ENCODE assay signal across 8 cellular contexts in the genomic region with DNA sequence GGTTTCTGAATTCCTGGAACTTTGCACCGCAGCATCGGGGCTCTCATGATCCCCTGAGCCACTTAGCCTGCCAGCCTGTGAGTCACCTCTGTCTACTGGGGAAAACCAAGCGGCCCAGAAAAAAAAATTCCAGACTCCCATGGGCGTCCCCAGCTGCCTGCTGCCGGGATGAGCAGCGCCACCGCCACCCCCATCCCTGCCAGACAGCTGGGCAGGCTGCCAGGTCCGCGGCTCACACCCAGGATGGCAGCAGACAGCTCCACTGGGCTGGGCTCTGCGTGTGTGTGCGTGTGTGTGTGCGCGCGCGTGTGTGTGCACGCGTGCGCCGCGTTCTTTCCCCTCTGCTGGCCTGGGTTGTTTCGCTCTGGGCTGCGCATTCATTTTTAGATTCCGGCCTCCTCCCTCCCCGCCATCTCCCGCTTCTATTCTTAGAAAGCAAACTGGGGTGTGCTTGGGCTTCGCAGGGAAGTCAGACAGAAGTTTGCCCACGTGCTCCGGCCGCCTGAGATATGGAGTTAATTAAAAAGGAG. TPM values are rescaled to one million over a fixed set of nuclear protein-coding genes. Genes with fewer than 3 reads are reported as not detected.
DNase-seq lines count a peak whose midpoint lies in the region; ATAC-seq and TF ChIP-seq lines count a peak whose summit lies in the region.

No MANE protein-coding gene starts in this region.

- H3K4me2 ChIP-seq in OCI-LY3 (ENCODE audit: low read length): peak overlapping the region; percentile 21

- no peaks in the 10 kb centered on the region for H3K36me3 ChIP-seq in Caco-2 (ENCODE audit: control insufficient read depth, insufficient read depth, low read length)
- no peaks in the 10 kb centered on the region for H3K36me3 ChIP-seq in OCI-LY3 (replicated peaks; ENCODE audit: low read depth, low read length)

- peaks cover 21% of the 10 kb centered on the region for H3K27me3 Mint-ChIP-seq in Caco-2 (ENCODE audit: insufficient read depth, unreplicated experiment)

- H3K9me3 ChIP-seq in Caco-2 (peaks cover 8% of the 10 kb centered on the region; the same call in 1 of the 2 replicates), OCI-LY3 (ENCODE audit: insufficient read depth, low read length) (no peaks in the 10 kb centered on the region)

- peak; percentile 67 for ATAC-seq in HG03095 (IDR thresholded peaks at IDR 0.05; ENCODE audit: unreplicated experiment)
- ATAC-seq in GM18517 (IDR thresholded peaks at IDR 0.05; ENCODE audit: unreplicated experiment): no peak

- CTCF ChIA-PET in Caco-2 (lab: Charles Lee): interaction anchor here (1.5 kb wide), 1 partner anchor 55 kb away, joined by 6 read pairs; no protein-coding TSS in a partner anchor

- peak overlapping the region; percentile 26 for H3K4me3 ChIP-seq in Caco-2 (ENCODE audit: low read depth, low read length)
- H3K4me3 ChIP-seq in OCI-LY3 (ENCODE audit: low read length): peak overlapping the region; percentile 23
- peak overlapping the region; percentile 27 for H3K4me3 ChIP-seq in fibroblast of pulmonary artery (replicated peaks; ENCODE audit: low read depth, low read length)

- no peak overlapping the region for H3K27ac Mint-ChIP-seq in Caco-2 (ENCODE audit: unreplicated experiment)

- no TSS peak for BruUV-seq in Caco-2 (replicated peaks; lab: Mats Ljungman, UMichigan)

- H3K4me1 ChIP-seq in Caco-2 (no peaks in the 10 kb centered on the region; the same call in none of the 2 replicates), OCI-LY3 (ENCODE audit: low read length) (no peaks in the 10 kb centered on the region)

- H3K27me3 ChIP-seq in Caco-2 (replicated peaks; ENCODE audit: control insufficient read depth, insufficient read depth, low read length) (peaks cover 2% of the 10 kb centered on the region), OCI-LY3 (ENCODE audit: low read depth, low read length) (peaks cover 71% of the 10 kb centered on the region)

- no peak overlapping the region for H2AFZ ChIP-seq in OCI-LY3 (ENCODE audit: low read depth, low read length)

- H3K4me3 Mint-ChIP-seq in Caco-2 (ENCODE audit: unreplicated experiment): peak overlapping the region; percentile 22

- DNase-seq in Caco-2 (peak in 1 of 2 experiments; percentile 52), activated T-helper 1 cell treated with Interleukin-2 at 50 U/mL for 16 hours (ENCODE audit: low read depth) (peak; percentile 23), fibroblast of pulmonary artery (ENCODE audit: low read depth) (peak; percentile 56), non-pigmented ciliary epithelial cell (ENCODE audit: low read depth) (peak; percentile 19), stromal cell of bone marrow (ENCODE audit: low read depth) (peak; percentile 55)

- no peaks in the 10 kb centered on the region for H4K20me1 ChIP-seq in OCI-LY3 (ENCODE audit: insufficient read depth, low read length)

- H3K9me3 Mint-ChIP-seq in Caco-2 (ENCODE audit: unreplicated experiment): no peaks in the 10 kb centered on the region

- no peak for TF ChIP-seq CTCF in Caco-2 (IDR thresholded peaks at IDR 0.05; ENCODE audit: insufficient read depth in 1 of 2, low read depth in 1 of 2, low read length in 1 of 2, severe bottlenecking in 1 of 2, unreplicated experiment in 1 of 2)
- no peak for TF ChIP-seq CTCF in OCI-LY3 (IDR thresholded peaks at IDR 0.05; ENCODE audit: low read depth, low read length)
- no peak for TF ChIP-seq CTCF in fibroblast of pulmonary artery (IDR thresholded peaks at IDR 0.05; ENCODE audit: low read length, missing control alignments)

- no peaks in the 10 kb centered on the region for H3K4me1 Mint-ChIP-seq in Caco-2 (ENCODE audit: low read depth, unreplicated experiment)

- no peaks in the 10 kb centered on the region for H3K79me2 ChIP-seq in OCI-LY3 (ENCODE audit: low read length)

- H3K9ac ChIP-seq in OCI-LY3 (ENCODE audit: low read length): no peak overlapping the region

- intact Hi-C loops in Caco-2 (cut with micrococcal nuclease; ENCODE audit: unreplicated experiment): no loop called here

- no peaks in the 10 kb centered on the region for H3K36me3 Mint-ChIP-seq in Caco-2 (ENCODE audit: insufficient read depth, unreplicated experiment)

- POLR2A ChIA-PET in Caco-2 (lab: Charles Lee): no interaction called here

- H3K27ac ChIP-seq in OCI-LY3 (ENCODE audit: low read length): no peak overlapping the region

RNA-seq across cellular contexts. Expression of gene PMEPA1, which starts 38.9 kb away (rescaled TPM):
- 3.3 and 3.7 TPM in 2 replicates for total RNA-seq in Caco-2 (2022)
